6 cellular contexts compared by ENCODE assay signal in genomic region chr14:91266276-91266675, GRCh38. TPM values are rescaled to one million over a fixed set of nuclear protein-coding genes. Genes with fewer than 3 reads are reported as not detected.
A peak's percentile ranks its signal among the peaks of the same experiment; 100 is the strongest.
DNase-seq lines count a peak whose midpoint lies in the region; ATAC-seq and TF ChIP-seq lines count a peak whose summit lies in the region.
"Not testable (repeated sequence)": the region's sequence is repeated elsewhere in the genome, so short reads cannot be mapped to it uniquely, and the experiment has no call there.

No MANE protein-coding gene starts in this region.

- not testable (repeated sequence) for H3K9me3 ChIP-seq in CD4-positive, CD25-positive, alpha-beta regulatory T cell (ENCODE audit: control insufficient read depth in 2 of 2, low read length in 2 of 2)

- intact Hi-C loops in activated CD4-positive, alpha-beta T cell treated with anti-CD3 and anti-CD28 coated beads, Interleukin-2, amount 10 ng/mL, durations not matched to agents 24 days and 14 days (cut with micrococcal nuclease); natural killer cell (cut with micrococcal nuclease): not testable (repeated sequence)

- H3K9me3 Mint-ChIP-seq in CD4-positive, CD25-positive, alpha-beta regulatory T cell; IgD-negative memory B cell; activated CD4-positive, alpha-beta T cell treated with anti-CD3 and anti-CD28 coated beads, Interleukin-2, amount 10 ng/mL, durations not matched to agents 24 days and 14 days; activated naive CD8-positive, alpha-beta T cell treated with anti-CD3 and anti-CD28 coated beads for 36 hours; effector memory CD8-positive, alpha-beta T cell; natural killer cell: not testable (repeated sequence)

- not testable (repeated sequence) for DNase-seq in CD4-positive, CD25-positive, alpha-beta regulatory T cell; activated CD4-positive, alpha-beta T cell treated with anti-CD3 and anti-CD28 coated beads, Interleukin-2, amount 10 ng/mL, durations not matched to agents 24 days and 14 days; activated naive CD8-positive, alpha-beta T cell treated with anti-CD3 and anti-CD28 coated beads for 36 hours; effector memory CD8-positive, alpha-beta T cell; natural killer cell

- peaks cover 24% of the 10 kb centered on the region for H3K36me3 Mint-ChIP-seq in CD4-positive, CD25-positive, alpha-beta regulatory T cell
- H3K36me3 Mint-ChIP-seq in IgD-negative memory B cell, natural killer cell: not testable (repeated sequence)
- peaks cover 25% of the 10 kb centered on the region for H3K36me3 Mint-ChIP-seq in activated CD4-positive, alpha-beta T cell treated with anti-CD3 and anti-CD28 coated beads, Interleukin-2, amount 10 ng/mL, durations not matched to agents 24 days and 14 days (ENCODE audit: low read depth)
- H3K36me3 Mint-ChIP-seq in activated naive CD8-positive, alpha-beta T cell treated with anti-CD3 and anti-CD28 coated beads for 36 hours = peaks cover 18% of the 10 kb centered on the region
- H3K36me3 Mint-ChIP-seq in effector memory CD8-positive, alpha-beta T cell (ENCODE audit: insufficient read depth) = peaks cover 79% of the 10 kb centered on the region

- H3K4me3 Mint-ChIP-seq in CD4-positive, CD25-positive, alpha-beta regulatory T cell = peak overlapping the region in 2 of 4 donors; percentile 46 to 93
- not testable (repeated sequence) for H3K4me3 Mint-ChIP-seq in IgD-negative memory B cell; activated CD4-positive, alpha-beta T cell treated with anti-CD3 and anti-CD28 coated beads, Interleukin-2, amount 10 ng/mL, durations not matched to agents 24 days and 14 days; activated naive CD8-positive, alpha-beta T cell treated with anti-CD3 and anti-CD28 coated beads for 36 hours; effector memory CD8-positive, alpha-beta T cell
- H3K4me3 Mint-ChIP-seq in natural killer cell = peak overlapping the region; percentile 82

- H3K27ac ChIP-seq in CD4-positive, CD25-positive, alpha-beta regulatory T cell (ENCODE audit: insufficient read depth, low read length, poor library complexity, severe bottlenecking) = not testable (repeated sequence)

- peaks cover 7 to 52% (median 29%) of the 10 kb centered on the region in 4 donors for H3K4me1 Mint-ChIP-seq in CD4-positive, CD25-positive, alpha-beta regulatory T cell
- H3K4me1 Mint-ChIP-seq in IgD-negative memory B cell = peaks cover 9 to 21% (median 16%) of the 10 kb centered on the region in 3 donors
- H3K4me1 Mint-ChIP-seq in activated CD4-positive, alpha-beta T cell treated with anti-CD3 and anti-CD28 coated beads, Interleukin-2, amount 10 ng/mL, durations not matched to agents 24 days and 14 days = peaks cover 37% of the 10 kb centered on the region
- peaks cover 36% of the 10 kb centered on the region for H3K4me1 Mint-ChIP-seq in activated naive CD8-positive, alpha-beta T cell treated with anti-CD3 and anti-CD28 coated beads for 36 hours
- H3K4me1 Mint-ChIP-seq in effector memory CD8-positive, alpha-beta T cell (ENCODE audit: low read depth in 2 of 2) = peaks cover 42 to 48% of the 10 kb centered on the region in 2 donors
- peaks cover 55 to 58% of the 10 kb centered on the region in 2 donors for H3K4me1 Mint-ChIP-seq in natural killer cell

- H3K4me3 ChIP-seq in CD4-positive, CD25-positive, alpha-beta regulatory T cell (ENCODE audit: low read depth, low read length) = not testable (repeated sequence)

- not testable (repeated sequence) for TF ChIP-seq CTCF in natural killer cell (IDR thresholded peaks at IDR 0.05)

- H3K36me3 ChIP-seq in CD4-positive, CD25-positive, alpha-beta regulatory T cell (ENCODE audit: control insufficient read depth, insufficient read depth, low read length) = peaks cover 12% of the 10 kb centered on the region

- not testable (repeated sequence) for H3K27me3 Mint-ChIP-seq in CD4-positive, CD25-positive, alpha-beta regulatory T cell; activated CD4-positive, alpha-beta T cell treated with anti-CD3 and anti-CD28 coated beads, Interleukin-2, amount 10 ng/mL, durations not matched to agents 24 days and 14 days; activated naive CD8-positive, alpha-beta T cell treated with anti-CD3 and anti-CD28 coated beads for 36 hours; effector memory CD8-positive, alpha-beta T cell; natural killer cell (ENCODE audit: low read depth in 2 of 2)
- H3K27me3 Mint-ChIP-seq in IgD-negative memory B cell = peaks cover 12% of the 10 kb centered on the region

- peak overlapping the region in 2 of 3 donors; percentile 32 to 56 for H3K27ac Mint-ChIP-seq in CD4-positive, CD25-positive, alpha-beta regulatory T cell
- H3K27ac Mint-ChIP-seq in IgD-negative memory B cell (peak overlapping the region in 2 of 3 donors; percentile 4 to 59), natural killer cell (peak overlapping the region; percentile 77 to 88)
- H3K27ac Mint-ChIP-seq in activated CD4-positive, alpha-beta T cell treated with anti-CD3 and anti-CD28 coated beads, Interleukin-2, amount 10 ng/mL, durations not matched to agents 24 days and 14 days = peak overlapping the region; percentile 32
- H3K27ac Mint-ChIP-seq in activated naive CD8-positive, alpha-beta T cell treated with anti-CD3 and anti-CD28 coated beads for 36 hours = peak overlapping the region; percentile 32
- peak overlapping the region; percentile 73 to 86 for H3K27ac Mint-ChIP-seq in effector memory CD8-positive, alpha-beta T cell

- ATAC-seq in CD4-positive, CD25-positive, alpha-beta regulatory T cell (ENCODE audit: low read depth in 2 of 2); effector memory CD8-positive, alpha-beta T cell (replicated peaks); natural killer cell: not testable (repeated sequence)

- not testable (repeated sequence) for H3K27me3 ChIP-seq in CD4-positive, CD25-positive, alpha-beta regulatory T cell (ENCODE audit: control insufficient read depth, insufficient read depth, low read length)

- peaks cover 20% of the 10 kb centered on the region for H3K4me1 ChIP-seq in CD4-positive, CD25-positive, alpha-beta regulatory T cell (ENCODE audit: control insufficient read depth, insufficient read depth, low read length, poor library complexity, severe bottlenecking)

RNA-seq across cellular contexts. Expression of gene GPR68, which starts 21.8 kb away (rescaled TPM):
- 18.8 TPM for total RNA-seq in CD4-positive, CD25-positive, alpha-beta regulatory T cell
- 10 to 100 TPM in 2 of 4 donors, 1 to 10 TPM in 2; 8.5 to 19.1 (median 11.0) TPM for polyA plus RNA-seq in CD4-positive, CD25-positive, alpha-beta regulatory T cell
- polyA plus RNA-seq in IgD-negative memory B cell = 1.6 TPM
- total RNA-seq in activated CD4-positive, alpha-beta T cell treated with anti-CD3 and anti-CD28 coated beads, Interleukin-2, amount 10 ng/mL, durations not matched to agents 24 days and 14 days = 4.6 and 4.9 TPM in 2 replicates
- 10 to 100 TPM; 14.0 to 14.4 TPM for total RNA-seq in activated naive CD8-positive, alpha-beta T cell treated with anti-CD3 and anti-CD28 coated beads for 36 hours
- total RNA-seq in natural killer cell = 10 to 100 TPM in 2 of 3 donors, 1 to 10 TPM in 1; 7.6 to 24.0 (median 15.7) TPM

Comparison
In these comparisons a context has a peak if more than half of its experiments do, and no peak if none do; other contexts are left out.
1. H3K27ac Mint-ChIP-seq: peak in every context shown above with its lines; median percentile 82 in natural killer cell; 80 in effector memory CD8-positive, alpha-beta T cell; 44 in CD4-positive, CD25-positive, alpha-beta regulatory T cell; 32 in activated CD4-positive, alpha-beta T cell treated with anti-CD3 and anti-CD28 coated beads, Interleukin-2, amount 10 ng/mL, durations not matched to agents 24 days and 14 days; 32 in activated naive CD8-positive, alpha-beta T cell treated with anti-CD3 and anti-CD28 coated beads for 36 hours; 32 in IgD-negative memory B cell.